In the genomic region with DNA sequence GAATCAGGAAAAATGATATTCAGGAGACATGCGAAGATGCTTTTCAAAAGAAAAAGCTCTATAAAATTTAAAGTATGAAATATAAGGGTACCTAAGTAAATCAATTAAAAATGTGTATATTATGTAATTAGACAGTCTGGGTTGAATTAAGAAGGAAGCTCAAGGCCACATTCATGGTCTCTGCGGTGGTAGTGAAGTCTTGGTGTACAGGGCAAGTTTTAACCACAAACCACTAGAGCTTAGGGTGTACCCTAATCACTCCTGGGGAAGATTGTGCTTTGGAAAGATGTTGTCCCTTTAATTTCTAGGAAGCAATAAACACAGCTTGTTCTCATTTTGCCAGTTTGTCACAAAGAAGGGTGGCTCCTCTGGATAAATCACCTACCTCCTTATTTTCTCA, we compare ENCODE assay signal across 34 cellular contexts.
"Had no signal": no experiment of that assay in that cellular context is flagged by ENCODE, and none has a peak within 500 bp of the region (broad histone marks: within the 10 kb centered on the region; RNA-seq: fewer than 3 reads in every experiment).

No MANE protein-coding gene starts in this region.

- H3K9me3 ChIP-seq: MG63, Peyer's patch had no signal

- H3K36me3 ChIP-seq: MG63, Peyer's patch had no signal

- H3K27ac ChIP-seq: Peyer's patch, RWPE1 had no signal

- ATAC-seq: activated CD8-positive, alpha-beta T cell treated with anti-CD3 and anti-CD28 coated beads for 36 hours; activated T-cell treated with anti-CD3 and anti-CD28 coated beads, Interleukin-2, amount 50 U/mL, for 72 hours; activated T-helper 17 cell treated with anti-CD3 and anti-CD28 coated beads, Interleukin-2, amount 50 U/mL, for 72 hours; PC-3; Right ventricle myocardium inferior; SK-N-SH treated with all-trans-retinoic acid at 6 μM for 48 hours had no signal

- H3K27me3 ChIP-seq: MG63, Peyer's patch had no signal

- DNase-seq: activated CD4-positive, alpha-beta T cell treated with anti-CD3 and anti-CD28 coated beads, Interleukin-2, amount 10 ng/mL, durations not matched to agents 24 days and 14 days; activated CD4-positive, alpha-beta T cell treated with anti-CD3 and anti-CD28 coated beads, Interleukin-2, amount 50 U/mL, for 4 hours; activated CD8-positive, alpha-beta T cell treated with anti-CD3 and anti-CD28 coated beads for 36 hours; activated effector memory CD4-positive, alpha-beta T cell treated with anti-CD3 and anti-CD28 coated beads, Interleukin-2, amount 50 U/mL, for 16 hours; activated naive CD4-positive, alpha-beta T cell treated with Interleukin-2 at 50 U/mL for 16 hours; activated naive CD8-positive, alpha-beta T cell treated with anti-CD3 and anti-CD28 coated beads, Interleukin-2, amount 10 ng/mL, durations not matched to agents 7 days and 5 days; activated T-cell treated with anti-CD3 and anti-CD28 coated beads, Interleukin-2, amount 50 U/mL, for 1 hour; activated T-cell treated with anti-CD3 and anti-CD28 coated beads, Interleukin-2, amount 50 U/mL, for 72 hours; anterior cingulate cortex; caudate nucleus; cerebellar nuclear complex; Karpas-422; KBM-7; MG63; NCI-H1048; NCI-H1436 treated with DMSO at 0.1 percent for 48 hours; NCI-H1694 treated with DMSO at 0.1 percent for 48 hours; NCI-H2107; NCI-H2171 treated with DMSO at 0.1 percent for 48 hours; NCI-H226; NCI-H446 treated with DMSO at 0.1 percent for 48 hours; NCI-H524; NCI-H69; NCI-H82; PC-3; SIG-M5; SW 1271; T-helper 1 cell; T1000 had no signal

- H3K4me3 ChIP-seq: MG63, Peyer's patch had no signal
